22 cellular contexts compared by ENCODE assay signal in the genomic region with DNA sequence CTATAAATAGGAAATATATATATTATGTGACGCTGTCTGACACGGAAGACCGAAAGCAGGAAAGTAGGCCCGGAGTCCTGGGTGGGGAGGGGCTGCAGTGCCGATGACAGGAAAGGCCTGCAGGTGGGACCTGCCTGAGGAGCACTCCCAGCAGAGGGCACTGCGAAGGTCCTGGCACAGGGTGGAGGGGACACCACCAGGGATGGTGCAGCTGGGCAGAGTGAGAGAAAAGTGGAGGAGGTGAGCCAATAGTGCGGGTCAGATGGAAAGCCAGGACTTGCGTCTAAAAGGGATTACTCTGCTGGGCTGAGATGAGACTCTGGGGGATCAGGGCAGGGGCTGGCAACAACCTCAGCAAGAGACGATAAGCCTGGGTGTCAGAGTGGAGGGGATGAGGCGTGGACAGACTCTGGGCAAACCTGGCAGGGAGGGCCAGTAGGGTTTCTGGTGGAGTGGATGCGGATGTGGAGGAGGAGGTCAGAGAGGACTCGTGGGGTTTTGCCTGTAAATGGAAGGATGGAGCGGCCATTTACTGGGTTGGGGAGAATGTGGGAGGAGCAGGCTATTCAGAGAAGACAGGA.
A peak's percentile ranks its signal among the peaks of the same experiment; 100 is the strongest.
DNase-seq lines count a peak whose midpoint lies in the region; ATAC-seq lines count a peak whose summit lies in the region.
"Had no signal": no experiment of that assay in that cellular context is flagged by ENCODE, and none has a peak within 500 bp of the region (broad histone marks: within the 10 kb centered on the region; RNA-seq: fewer than 3 reads in every experiment).

No MANE protein-coding gene starts in this region.

- no peak for ATAC-seq in T-helper 17 cell
- ATAC-seq in Right ventricle myocardium inferior: peak; percentile 72
- ATAC-seq in memory B cell (ENCODE audit: low read depth): no peak
- no peak for ATAC-seq in HG02840 (IDR thresholded peaks at IDR 0.05; ENCODE audit: low FRiP score, unreplicated experiment)
- ATAC-seq in effector memory CD8-positive, alpha-beta T cell (replicated peaks): no peak
- ATAC-seq: activated CD4-positive, CD25-positive, alpha-beta regulatory T cell treated with anti-CD3 and anti-CD28 coated beads, Interleukin-2, amount 50 U/mL, for 24 hours; gastrocnemius medialis had no signal

- H3K4me1 Mint-ChIP-seq in T-helper 17 cell (peaks cover 24% of the 10 kb centered on the region), memory B cell (peaks cover 15% of the 10 kb centered on the region)
- peaks cover 25 to 44% of the 10 kb centered on the region in 2 donors for H3K4me1 Mint-ChIP-seq in effector memory CD8-positive, alpha-beta T cell (ENCODE audit: low read depth in 2 of 2)

- intact Hi-C loops in Right ventricle myocardium inferior (cut with DNase I): no loop called here

- no peak overlapping the region for H3K4me3 ChIP-seq in H7 (ENCODE audit: insufficient read depth, low read depth, low read length)
- H3K4me3 ChIP-seq: gastrocnemius medialis, GM23248 had no signal

- H3K36me3 ChIP-seq in H7 (replicated peaks; ENCODE audit: control insufficient read depth, insufficient read depth, low read length): peaks cover 30% of the 10 kb centered on the region

- H3K27me3 Mint-ChIP-seq in T-helper 17 cell: no peaks in the 10 kb centered on the region
- H3K27me3 Mint-ChIP-seq in memory B cell: no peaks in the 10 kb centered on the region
- no peaks in the 10 kb centered on the region for H3K27me3 Mint-ChIP-seq in effector memory CD8-positive, alpha-beta T cell
- H3K27me3 Mint-ChIP-seq: B cell had no signal

- H3K27ac Mint-ChIP-seq in T-helper 17 cell: peak overlapping the region; percentile 39
- H3K27ac Mint-ChIP-seq in memory B cell: peak overlapping the region; percentile 1
- H3K27ac Mint-ChIP-seq in effector memory CD8-positive, alpha-beta T cell: peak overlapping the region in 1 of 2 donors; percentile 47
- H3K27ac Mint-ChIP-seq: B cell; T-helper 1 cell treated with Interleukin-12 subunit alpha and Interleukin-12 subunit beta and Interleukin-4 antibody, amounts not matched to agents 30 μg/mL and 1 μg/mL, for 36 hours had no signal

- DNase-seq in H7: peak; percentile 57
- DNase-seq in T-helper 17 cell: no peak
- DNase-seq in Right ventricle myocardium inferior (ENCODE audit: missing footprints): no peak
- no peak for DNase-seq in memory B cell (ENCODE audit: low spot score in 2 of 2)
- no peak for DNase-seq in activated CD4-positive, alpha-beta T cell treated with anti-CD3 and anti-CD28 coated beads for 48 hours
- DNase-seq in KG1 (lab: John Stamatoyannopoulos, UW): no peak
- no peak for DNase-seq in effector memory CD8-positive, alpha-beta T cell
- DNase-seq: activated effector memory CD4-positive, alpha-beta T cell treated with Interleukin-2 at 50 U/mL for 16 hours; gastrocnemius medialis; GM23248; NCI-H1417; NCI-H226; NK-92 treated with Interleukin-12 subunit alpha and Interleukin-12 subunit beta, amount 100 ng/mL, for 24 hours; SHP77; stimulated activated CD4-positive, alpha-beta T cell treated with anti-CD3 and anti-CD28 coated beads, Interleukin-15, amount 100 ng/mL, for 24 hours; stimulated activated naive CD4-positive, alpha-beta T cell treated with Interleukin-2 at 50 U/mL for 16 hours; trophoblast cell had no signal

- no peaks in the 10 kb centered on the region for H3K27me3 ChIP-seq in H7 (ENCODE audit: control insufficient read depth, insufficient read depth, low read length)
- H3K27me3 ChIP-seq: gastrocnemius medialis had no signal

- no peaks in the 10 kb centered on the region for H3K9me3 Mint-ChIP-seq in memory B cell
- no peaks in the 10 kb centered on the region for H3K9me3 Mint-ChIP-seq in effector memory CD8-positive, alpha-beta T cell
- H3K9me3 Mint-ChIP-seq: nephron; T-helper 1 cell treated with Interleukin-12 subunit alpha and Interleukin-12 subunit beta and Interleukin-4 antibody, amounts not matched to agents 30 μg/mL and 1 μg/mL, for 36 hours had no signal

- H3K36me3 Mint-ChIP-seq in T-helper 17 cell (ENCODE audit: low read depth): peaks cover 19% of the 10 kb centered on the region
- peaks cover 67% of the 10 kb centered on the region for H3K36me3 Mint-ChIP-seq in memory B cell
- H3K36me3 Mint-ChIP-seq in effector memory CD8-positive, alpha-beta T cell (ENCODE audit: insufficient read depth): peaks cover 80% of the 10 kb centered on the region

- H3K4me3 Mint-ChIP-seq in T-helper 17 cell: no peak overlapping the region
- H3K4me3 Mint-ChIP-seq in memory B cell: no peak overlapping the region
- no peak overlapping the region for H3K4me3 Mint-ChIP-seq in effector memory CD8-positive, alpha-beta T cell
- H3K4me3 Mint-ChIP-seq: B cell; nephron; T-helper 1 cell treated with Interleukin-12 subunit alpha and Interleukin-12 subunit beta and Interleukin-4 antibody, amounts not matched to agents 30 μg/mL and 1 μg/mL, for 36 hours had no signal

- H3K9me3 ChIP-seq in T-helper 17 cell (ENCODE audit: control insufficient read depth, low read length, poor library complexity, severe bottlenecking): no peaks in the 10 kb centered on the region
- H3K9me3 ChIP-seq: gastrocnemius medialis had no signal
